12 cellular contexts compared by ENCODE assay signal in genomic region chr9:98455957-98456621, GRCh38.
DNase-seq lines count a peak whose midpoint lies in the region; ATAC-seq and TF ChIP-seq lines count a peak whose summit lies in the region.
"Had no signal": no experiment of that assay in that cellular context is flagged by ENCODE, and none has a peak within 500 bp of the region (broad histone marks: within the 10 kb centered on the region; RNA-seq: fewer than 3 reads in every experiment).

No MANE protein-coding gene starts in this region.

- H3K4me1 ChIP-seq in lower lobe of right lung (no peaks in the 10 kb centered on the region), stomach (no peaks in the 10 kb centered on the region)
- H3K4me1 ChIP-seq: ascending aorta had no signal

- no peak for TF ChIP-seq POLR2A in stomach (IDR thresholded peaks at IDR 0.05)

- H3K27ac ChIP-seq in lower lobe of right lung (no peak overlapping the region), stomach (no peak overlapping the region)
- H3K27ac ChIP-seq: ascending aorta had no signal

- ATAC-seq in lower lobe of right lung (peak; percentile 53 to 58), GM21381 (IDR thresholded peaks at IDR 0.05; ENCODE audit: unreplicated experiment) (no peak)
- ATAC-seq: stimulated activated effector memory CD8-positive, alpha-beta T cell treated with anti-CD3 and anti-CD28 coated beads, Interleukin-12 subunit alpha, Interleukin-12 subunit beta, amount 100 ng/mL, for 72 hours had no signal

- TF ChIP-seq CTCF in lower lobe of right lung (IDR thresholded peaks at IDR 0.05) (no peak), stomach (IDR thresholded peaks at IDR 0.05) (no peak)

- no peaks in the 10 kb centered on the region for H3K36me3 ChIP-seq in lower lobe of right lung
- H3K36me3 ChIP-seq in stomach = no peaks in the 10 kb centered on the region
- no peaks in the 10 kb centered on the region for H3K36me3 ChIP-seq in H7 (replicated peaks; ENCODE audit: control insufficient read depth, insufficient read depth, low read length)
- H3K36me3 ChIP-seq: ascending aorta had no signal

- 46 to 63% (median 48%) methylated on average over 6 of the region's 6 CpGs for WGBS in stomach, 5 donors

- intact Hi-C loops in lower lobe of right lung (cut with DNase I) = no loop called here
- intact Hi-C loops in stomach (cut with DNase I; ENCODE audit: low total_unique reads) = no loop called here

- no peak for TF ChIP-seq EP300 in stomach (IDR thresholded peaks at IDR 0.05)

- H3K27me3 ChIP-seq in lower lobe of right lung (ENCODE audit: low read depth) = no peaks in the 10 kb centered on the region
- H3K27me3 ChIP-seq in stomach = peaks cover 0 to 10% (median 0%) of the 10 kb centered on the region in 3 donors
- no peaks in the 10 kb centered on the region for H3K27me3 ChIP-seq in H7 (ENCODE audit: control insufficient read depth, insufficient read depth, low read length)
- H3K27me3 ChIP-seq: ascending aorta had no signal

- peak; percentile 82 for DNase-seq in AG20443 (ENCODE audit: low spot score)
- DNase-seq in MV-4-11 (lab: John Stamatoyannopoulos, UW) = peak; percentile 16
- DNase-seq in dedifferentiated amniotic fluid mesenchymal stem cell (ENCODE audit: extremely low spot score) = peak; percentile 74
- DNase-seq in lower lobe of right lung = no peak
- no peak for DNase-seq in stomach
- no peak for DNase-seq in H7
- no peak for DNase-seq in GOT3 (lab: John Stamatoyannopoulos, UW)
- DNase-seq: NCI-H510A treated with DMSO at 0.1 percent for 48 hours, SHP77 had no signal

- H3K9me3 ChIP-seq in lower lobe of right lung (peaks cover 13% of the 10 kb centered on the region), stomach (peaks cover 0 to 23% (median 10%) of the 10 kb centered on the region in 4 donors)

- H3K4me3 ChIP-seq in lower lobe of right lung (no peak overlapping the region), stomach (no peak overlapping the region), H7 (ENCODE audit: insufficient read depth, low read depth, low read length) (no peak overlapping the region)
- H3K4me3 ChIP-seq: ascending aorta had no signal

Comparison
In these comparisons a context has a peak if more than half of its experiments do, and no peak if none do; other contexts are left out.
1. DNase-seq: peak in AG20443 (single experiment), MV-4-11 (single experiment) and dedifferentiated amniotic fluid mesenchymal stem cell (single experiment); none in lower lobe of right lung (single experiment), stomach (single experiment), H7 (single experiment) and GOT3 (single experiment).